ENCODE assay signal across 18 cellular contexts in the genomic region with DNA sequence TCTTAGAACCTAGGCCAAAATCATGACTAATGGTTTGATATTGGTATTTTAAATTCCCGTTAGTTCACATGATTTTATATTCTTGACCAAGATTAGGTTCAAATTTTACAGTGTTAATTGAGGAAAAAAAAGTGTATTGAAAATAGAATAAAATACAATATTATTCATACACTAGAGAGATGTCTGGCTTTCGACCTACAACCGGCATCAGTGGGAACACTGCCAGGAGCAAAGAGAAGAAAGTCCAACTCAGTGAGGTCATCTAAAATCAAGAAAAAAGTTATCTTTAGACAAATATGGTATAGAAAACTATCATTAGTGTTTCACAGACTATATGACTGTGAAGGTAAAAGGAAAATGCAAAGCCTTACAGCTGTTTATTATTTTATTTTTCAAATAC.
"Had no signal": no experiment of that assay in that cellular context is flagged by ENCODE, and none has a peak within 500 bp of the region (broad histone marks: within the 10 kb centered on the region; RNA-seq: fewer than 3 reads in every experiment).

No MANE protein-coding gene starts in this region.

- H3K27ac ChIP-seq: coronary artery, hepatocyte, upper lobe of left lung had no signal

- H3K27ac Mint-ChIP-seq: activated CD4-positive, alpha-beta T cell treated with anti-CD3 and anti-CD28 coated beads, Interleukin-2, amount 10 ng/mL, durations not matched to agents 24 days and 14 days; activated naive CD8-positive, alpha-beta T cell treated with anti-CD3 and anti-CD28 coated beads for 36 hours; natural killer cell; progenitor cell of endocrine pancreas had no signal

- DNase-seq: activated CD4-positive, alpha-beta T cell treated with anti-CD3 and anti-CD28 coated beads, Interleukin-2, amount 10 ng/mL, durations not matched to agents 24 days and 14 days; activated CD4-positive, CD25-positive, alpha-beta regulatory T cell; activated CD8-positive, alpha-beta memory T cell treated with anti-CD3 and anti-CD28 coated beads, Interleukin-2, amount 50 U/mL, for 48 hours; activated naive CD8-positive, alpha-beta T cell treated with anti-CD3 and anti-CD28 coated beads for 36 hours; anterior cingulate cortex; effector CD8-positive, alpha-beta T cell; left ventricle myocardium superior; mesenchymal stem cell; natural killer cell; nucleus accumbens; right cardiac atrium; stimulated activated naive CD8-positive, alpha-beta T cell treated with anti-CD3 and anti-CD28 coated beads, Interleukin-15, Interleukin-2, amounts not matched to agents 100 U/mL and 50 U/mL, for 24 hours; SW 1271; upper lobe of left lung had no signal

- H3K79me2 ChIP-seq: hepatocyte had no signal

- H3K27me3 Mint-ChIP-seq: activated CD4-positive, alpha-beta T cell treated with anti-CD3 and anti-CD28 coated beads, Interleukin-2, amount 10 ng/mL, durations not matched to agents 24 days and 14 days; activated naive CD8-positive, alpha-beta T cell treated with anti-CD3 and anti-CD28 coated beads for 36 hours; progenitor cell of endocrine pancreas had no signal

- H3K27me3 ChIP-seq: hepatocyte, upper lobe of left lung had no signal

- H3K4me3 Mint-ChIP-seq: activated CD4-positive, alpha-beta T cell treated with anti-CD3 and anti-CD28 coated beads, Interleukin-2, amount 10 ng/mL, durations not matched to agents 24 days and 14 days; activated naive CD8-positive, alpha-beta T cell treated with anti-CD3 and anti-CD28 coated beads for 36 hours; natural killer cell had no signal

- H3K4me1 ChIP-seq: upper lobe of left lung had no signal

- H3K9me3 Mint-ChIP-seq: activated CD4-positive, alpha-beta T cell treated with anti-CD3 and anti-CD28 coated beads, Interleukin-2, amount 10 ng/mL, durations not matched to agents 24 days and 14 days; activated naive CD8-positive, alpha-beta T cell treated with anti-CD3 and anti-CD28 coated beads for 36 hours; natural killer cell had no signal

- H3K4me2 ChIP-seq: hepatocyte, smooth muscle cell had no signal

- ATAC-seq: left ventricle myocardium superior; natural killer cell; right cardiac atrium; stimulated activated naive CD8-positive, alpha-beta T cell treated with anti-CD3 and anti-CD28 coated beads, Interleukin-15, Interleukin-2, amounts not matched to agents 100 U/mL and 50 U/mL, for 24 hours had no signal

- H3K4me1 Mint-ChIP-seq: natural killer cell had no signal

- H2AFZ ChIP-seq: hepatocyte had no signal

- H3K4me3 ChIP-seq: coronary artery, hepatocyte, smooth muscle cell, upper lobe of left lung had no signal

- H3K36me3 Mint-ChIP-seq: natural killer cell had no signal

- H3K9me3 ChIP-seq: upper lobe of left lung had no signal
